8 cellular contexts compared by ENCODE assay signal in the genomic region with DNA sequence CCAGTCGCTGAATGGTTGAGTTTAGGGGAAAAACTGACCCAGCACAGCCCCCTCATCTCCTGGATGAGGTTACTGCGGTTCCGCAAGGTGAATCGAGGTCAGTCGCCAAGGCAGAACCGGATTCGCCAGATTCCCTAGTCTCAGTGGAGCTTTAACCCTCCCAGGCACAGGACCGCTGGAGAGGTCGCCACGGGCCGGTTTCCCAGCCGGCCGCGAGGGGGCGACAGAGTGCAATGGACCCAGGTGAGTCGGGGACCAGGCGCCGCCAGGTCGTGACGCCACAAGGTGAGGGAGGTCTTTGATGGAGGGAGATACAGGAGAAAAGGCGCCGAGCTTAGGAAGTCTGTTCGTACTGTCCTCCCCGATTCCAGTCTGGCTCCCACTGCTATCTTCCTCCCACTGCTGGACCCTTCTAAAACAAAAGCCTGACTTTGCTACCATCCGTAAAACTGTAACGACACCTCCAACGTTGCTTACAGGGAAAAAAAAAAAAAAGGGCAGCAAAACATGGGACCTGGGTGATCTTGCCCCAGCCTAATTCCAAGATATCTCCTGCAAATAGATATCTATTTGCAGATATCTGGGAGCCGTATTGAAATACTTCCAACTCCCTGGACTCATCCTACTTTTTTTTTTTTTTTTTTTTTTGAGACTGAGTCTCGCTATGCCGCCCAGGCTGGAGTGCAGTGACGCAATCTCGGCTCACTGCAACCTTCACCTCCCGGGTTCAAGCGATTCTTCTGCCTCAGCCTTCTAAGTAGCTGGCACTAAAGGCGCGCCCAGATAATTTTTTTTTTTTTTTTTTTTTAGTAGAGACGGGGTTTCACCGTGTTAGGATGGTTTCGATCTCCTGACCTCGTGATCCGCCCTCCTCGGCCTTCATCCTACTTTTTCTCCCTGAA. TPM values are rescaled to one million over a fixed set of nuclear protein-coding genes. Genes with fewer than 3 reads are reported as not detected.
DNase-seq lines count a peak whose midpoint lies in the region; ATAC-seq and TF ChIP-seq lines count a peak whose summit lies in the region.

No MANE protein-coding gene starts in this region.

- H3K4me1 ChIP-seq in adipocyte (ENCODE audit: control insufficient read depth, insufficient read depth, low read length) (peaks cover 30% of the 10 kb centered on the region), left ventricle myocardium inferior (peaks cover 46% of the 10 kb centered on the region)

- H3K9me3 ChIP-seq in adipocyte (ENCODE audit: control insufficient read depth, low read length), result no peaks in the 10 kb centered on the region
- no peaks in the 10 kb centered on the region for H3K9me3 ChIP-seq in left ventricle myocardium inferior (replicated peaks)

- CTCF ChIA-PET in T-cell (lab: Charles Lee), result interaction anchor here (0.7 to 5.8 kb wide), 27 partner anchors 10 to 1162 kb away, joined by 3 to 59 read pairs (median 4); partner anchors contain the start of genes MFNG (in 1 of the 2), NOL12 (in 1 of the 2), PDXP (in 1 of the 2) and RAC2 (in 1 of the 2)

- H3K4me1 Mint-ChIP-seq in T-cell, result peaks cover 63 to 68% (median 66%) of the 10 kb centered on the region in 3 donors
- H3K4me1 Mint-ChIP-seq in type B pancreatic cell (ENCODE audit: unreplicated experiment), result peaks cover 24% of the 10 kb centered on the region

- intact Hi-C loops in left ventricle myocardium inferior (cut with micrococcal nuclease), result no loop called here
- intact Hi-C loops in posterior cingulate gyrus (cut with DNase I), result no loop called here

- POLR2A ChIA-PET in T-cell (lab: Charles Lee), result interaction anchor here (0.6 to 1.2 kb wide), 2 partner anchors 123 to 683 kb away, joined by 4 read pairs; no protein-coding TSS in a partner anchor

- peak overlapping the region; percentile 98 for H3K27ac ChIP-seq in left ventricle myocardium inferior (replicated peaks)

- H3K4me3 Mint-ChIP-seq in T-cell, result peak overlapping the region; percentile 89
- H3K4me3 Mint-ChIP-seq in type B pancreatic cell, result peak overlapping the region; percentile 93

- peak; percentile 13 to 20 (median 19) for ATAC-seq in T-cell (replicated peaks in 1 of 4)

- H3K27ac Mint-ChIP-seq in T-cell (peak overlapping the region; percentile 95 to 98), type B pancreatic cell (peak overlapping the region; percentile 99)

- H3K9ac ChIP-seq in adipocyte (ENCODE audit: low read length), result peak overlapping the region; percentile 47

- H3K27me3 ChIP-seq in adipocyte (replicated peaks; ENCODE audit: control insufficient read depth, insufficient read depth, low read length) (peaks cover 7% of the 10 kb centered on the region), left ventricle myocardium inferior (ENCODE audit: low read depth) (peaks cover 8% of the 10 kb centered on the region)

- H3K36me3 ChIP-seq in adipocyte (ENCODE audit: control insufficient read depth, insufficient read depth, low read length, severe bottlenecking) (no peaks in the 10 kb centered on the region), left ventricle myocardium inferior (no peaks in the 10 kb centered on the region)

- TF ChIP-seq CTCF in left ventricle myocardium inferior (IDR thresholded peaks at IDR 0.05; ENCODE audit: borderline replicate concordance), result peak; percentile 97
- peak; percentile 100 for TF ChIP-seq CTCF in type B pancreatic cell (conservative IDR thresholded peaks at IDR 0.05)

- peak; percentile 16 to 61 for DNase-seq in NCI-H446 (lab: John Stamatoyannopoulos, UW)
- no peak for DNase-seq in NCI-H446 treated with DMSO at 0.1 percent for 48 hours (lab: John Stamatoyannopoulos, UW)
- DNase-seq in NCI-H128 (lab: John Stamatoyannopoulos, UW; ENCODE audit: unreplicated experiment), result peak; percentile 71
- DNase-seq in T-cell, result peak; percentile 67 to 95 (median 85)
- DNase-seq in adipocyte (ENCODE audit: low read depth), result peak; percentile 88
- peak; percentile 78 for DNase-seq in left ventricle myocardium inferior
- peak; percentile 76 to 97 (median 84) for DNase-seq in posterior cingulate gyrus
- DNase-seq in type B pancreatic cell (ENCODE audit: extremely low spot score, unreplicated experiment), result peak; percentile 94

- H3K36me3 Mint-ChIP-seq in T-cell, result no peaks in the 10 kb centered on the region
- no peaks in the 10 kb centered on the region for H3K36me3 Mint-ChIP-seq in type B pancreatic cell

- H3K4me3 ChIP-seq in adipocyte (ENCODE audit: low read length) (peak overlapping the region; percentile 21), left ventricle myocardium inferior (peak overlapping the region; percentile 92)

- H3K27me3 Mint-ChIP-seq in T-cell (no peaks in the 10 kb centered on the region), type B pancreatic cell (no peaks in the 10 kb centered on the region)

- H3K9me3 Mint-ChIP-seq in T-cell (no peaks in the 10 kb centered on the region), type B pancreatic cell (no peaks in the 10 kb centered on the region)

RNA-seq across cellular contexts. Expression of gene GGA1, which starts 1.4 kb away (rescaled TPM):
- 100 to 1,000 TPM in 2 of 5 donors, 10 to 100 TPM in 3; 83.8 to 105 (median 97.7) TPM for total RNA-seq in T-cell
- total RNA-seq in left ventricle myocardium inferior, result 27.5 TPM
- 71.8 and 80.2 TPM in 2 replicates for total RNA-seq in type B pancreatic cell (ENCODE audit: low replicate concordance)

RNA-seq across cellular contexts. Expression of gene LGALS2, which starts 27.4 kb away (rescaled TPM):
- total RNA-seq in T-cell (1 to 10 TPM in 1 of 5 donors, under 1 TPM in 1, not detected in 3; 0.63 to 1.4 TPM), left ventricle myocardium inferior (not detected), type B pancreatic cell (ENCODE audit: low replicate concordance) (2.6 and 8.7 TPM in 2 replicates)

RNA-seq across cellular contexts. Expression of gene SH3BP1, which starts 32.2 kb away (rescaled TPM):
- total RNA-seq in T-cell (100 to 1,000 TPM in 1 of 5 donors, 10 to 100 TPM in 4; 91.3 to 111 (median 93.6) TPM), left ventricle myocardium inferior (2.5 TPM), type B pancreatic cell (ENCODE audit: low replicate concordance) (30.0 and 31.1 TPM in 2 replicates)

RNA-seq across cellular contexts. Expression of gene CDC42EP1, which starts 47.0 kb away (rescaled TPM):
- total RNA-seq in T-cell, result under 1 TPM in 3 of 5 donors, not detected in 2; 0.47 to 0.73 (median 0.62) TPM
- 17.7 TPM for total RNA-seq in left ventricle myocardium inferior
- total RNA-seq in type B pancreatic cell (ENCODE audit: low replicate concordance), result 20.5 and 30.4 TPM in 2 replicates

RNA-seq across cellular contexts. Expression of gene PDXP, which starts 51.3 kb away (rescaled TPM):
- total RNA-seq in T-cell (10 to 100 TPM in 3 of 5 donors, 1 to 10 TPM in 2; 3.1 to 11.3 (median 10.7) TPM), left ventricle myocardium inferior (23.9 TPM), type B pancreatic cell (ENCODE audit: low replicate concordance) (15.6 and 30.2 TPM in 2 replicates)
